ENCODE assay signal across 15 cellular contexts in genomic region chr1:205109269-205109668, GRCh38. TPM values are rescaled to one million over a fixed set of nuclear protein-coding genes. Genes with fewer than 3 reads are reported as not detected.
A peak's percentile ranks its signal among the peaks of the same experiment; 100 is the strongest.
DNase-seq lines count a peak whose midpoint lies in the region; ATAC-seq and TF ChIP-seq lines count a peak whose summit lies in the region.
"Had no signal": no experiment of that assay in that cellular context is flagged by ENCODE, and none has a peak within 500 bp of the region (broad histone marks: within the 10 kb centered on the region; RNA-seq: fewer than 3 reads in every experiment).

No MANE protein-coding gene starts in this region.

- peaks cover 5 to 6% of the 10 kb centered on the region in 2 donors for H3K4me1 Mint-ChIP-seq in natural killer cell
- H3K4me1 Mint-ChIP-seq in natural killer cell treated with Interleukin-12 subunit alpha and Interleukin-12 subunit beta and Interleukin-15 and Interleukin-18, amount 100 ng/mL, for 72 hours (ENCODE audit: low read depth in 2 of 2) = peaks cover 8 to 15% of the 10 kb centered on the region in 2 donors
- H3K4me1 Mint-ChIP-seq in activated T-helper 1 cell treated with anti-CD3 and anti-CD28 coated beads, Interleukin-12 subunit alpha, Interleukin-12 subunit beta, Interleukin-2, Interleukin-4 antibody, amounts not matched to agents 30 ng/mL and 10 ng/mL and 1 ng/mL, durations not matched to agents 14 hours and 24 hours and 36 hours (ENCODE audit: low read depth) = no peaks in the 10 kb centered on the region
- H3K4me1 Mint-ChIP-seq: CD14-positive monocyte had no signal

- no peak for TF ChIP-seq CTCF in natural killer cell (IDR thresholded peaks at IDR 0.05)

- H3K27ac Mint-ChIP-seq in natural killer cell = peak overlapping the region; percentile 21 to 27
- H3K27ac Mint-ChIP-seq in natural killer cell treated with Interleukin-12 subunit alpha and Interleukin-12 subunit beta and Interleukin-15 and Interleukin-18, amount 100 ng/mL, for 72 hours = peak overlapping the region in 1 of 2 donors; percentile 69
- H3K27ac Mint-ChIP-seq in activated T-helper 1 cell treated with anti-CD3 and anti-CD28 coated beads, Interleukin-12 subunit alpha, Interleukin-12 subunit beta, Interleukin-2, Interleukin-4 antibody, amounts not matched to agents 30 ng/mL and 10 ng/mL and 1 ng/mL, durations not matched to agents 14 hours and 24 hours and 36 hours = peak overlapping the region; percentile 21
- H3K27ac Mint-ChIP-seq: HFFc6 had no signal

- DNase-seq in natural killer cell = no peak
- no peak for DNase-seq in natural killer cell treated with Interleukin-12 subunit alpha and Interleukin-12 subunit beta and Interleukin-15 and Interleukin-18, amount 100 ng/mL, for 72 hours (ENCODE audit: low spot score)
- no peak for DNase-seq in activated T-helper 1 cell treated with anti-CD3 and anti-CD28 coated beads, Interleukin-12 subunit alpha, Interleukin-12 subunit beta, Interleukin-2, Interleukin-4 antibody, amounts not matched to agents 30 ng/mL and 10 ng/mL and 1 ng/mL, durations not matched to agents 14 hours and 24 hours and 36 hours (ENCODE audit: low spot score)
- peak; percentile 13 for DNase-seq in putamen (ENCODE audit: low spot score)
- DNase-seq in activated CD4-positive, alpha-beta T cell treated with anti-CD3 and anti-CD28 coated beads for 4 hours = no peak
- DNase-seq in stimulated activated CD4-positive, alpha-beta T cell treated with anti-CD3 and anti-CD28 coated beads, Interleukin-2, amount 100 ng/mL, for 24 hours = no peak
- no peak for DNase-seq in HEK293T (ENCODE audit: extremely low spot score)
- DNase-seq: DMS53, GF-D8, GOT3, HFFc6 had no signal

- H3K9me3 Mint-ChIP-seq in natural killer cell = no peaks in the 10 kb centered on the region
- H3K9me3 Mint-ChIP-seq in natural killer cell treated with Interleukin-12 subunit alpha and Interleukin-12 subunit beta and Interleukin-15 and Interleukin-18, amount 100 ng/mL, for 72 hours = no peaks in the 10 kb centered on the region
- H3K9me3 Mint-ChIP-seq in activated T-helper 1 cell treated with anti-CD3 and anti-CD28 coated beads, Interleukin-12 subunit alpha, Interleukin-12 subunit beta, Interleukin-2, Interleukin-4 antibody, amounts not matched to agents 30 ng/mL and 10 ng/mL and 1 ng/mL, durations not matched to agents 14 hours and 24 hours and 36 hours = no peaks in the 10 kb centered on the region
- H3K9me3 Mint-ChIP-seq: HFFc6 had no signal

- H3K36me3 Mint-ChIP-seq in natural killer cell = peaks cover 6% of the 10 kb centered on the region
- peaks cover 18% of the 10 kb centered on the region for H3K36me3 Mint-ChIP-seq in natural killer cell treated with Interleukin-12 subunit alpha and Interleukin-12 subunit beta and Interleukin-15 and Interleukin-18, amount 100 ng/mL, for 72 hours
- peaks cover 30% of the 10 kb centered on the region for H3K36me3 Mint-ChIP-seq in activated T-helper 1 cell treated with anti-CD3 and anti-CD28 coated beads, Interleukin-12 subunit alpha, Interleukin-12 subunit beta, Interleukin-2, Interleukin-4 antibody, amounts not matched to agents 30 ng/mL and 10 ng/mL and 1 ng/mL, durations not matched to agents 14 hours and 24 hours and 36 hours (ENCODE audit: low read depth)

- H3K27me3 Mint-ChIP-seq in natural killer cell (ENCODE audit: low read depth in 2 of 2) = no peaks in the 10 kb centered on the region
- H3K27me3 Mint-ChIP-seq in natural killer cell treated with Interleukin-12 subunit alpha and Interleukin-12 subunit beta and Interleukin-15 and Interleukin-18, amount 100 ng/mL, for 72 hours = no peaks in the 10 kb centered on the region
- no peaks in the 10 kb centered on the region for H3K27me3 Mint-ChIP-seq in activated T-helper 1 cell treated with anti-CD3 and anti-CD28 coated beads, Interleukin-12 subunit alpha, Interleukin-12 subunit beta, Interleukin-2, Interleukin-4 antibody, amounts not matched to agents 30 ng/mL and 10 ng/mL and 1 ng/mL, durations not matched to agents 14 hours and 24 hours and 36 hours (ENCODE audit: insufficient read depth)

- no peak overlapping the region for H3K4me3 Mint-ChIP-seq in natural killer cell
- H3K4me3 Mint-ChIP-seq in natural killer cell treated with Interleukin-12 subunit alpha and Interleukin-12 subunit beta and Interleukin-15 and Interleukin-18, amount 100 ng/mL, for 72 hours = no peak overlapping the region
- no peak overlapping the region for H3K4me3 Mint-ChIP-seq in activated T-helper 1 cell treated with anti-CD3 and anti-CD28 coated beads, Interleukin-12 subunit alpha, Interleukin-12 subunit beta, Interleukin-2, Interleukin-4 antibody, amounts not matched to agents 30 ng/mL and 10 ng/mL and 1 ng/mL, durations not matched to agents 14 hours and 24 hours and 36 hours
- H3K4me3 Mint-ChIP-seq: CD14-positive monocyte, HFFc6 had no signal

- intact Hi-C loops in natural killer cell (cut with micrococcal nuclease) = no loop called here
- intact Hi-C loops in activated T-helper 1 cell treated with anti-CD3 and anti-CD28 coated beads, Interleukin-12 subunit alpha, Interleukin-12 subunit beta, Interleukin-2, Interleukin-4 antibody, amounts not matched to agents 30 ng/mL and 10 ng/mL and 1 ng/mL, durations not matched to agents 14 hours and 24 hours and 36 hours (cut with micrococcal nuclease) = no loop called here

- peak overlapping the region; percentile 17 for H3K27ac ChIP-seq in temporal lobe (ENCODE audit: low read depth, low read length)
- H3K27ac ChIP-seq: A549, HL-60 had no signal

- POLR2A ChIA-PET in HEK293T (lab: Yijun Ruan, JAX) = interaction anchor here (2.5 kb wide), 1 partner anchor 13 kb away, joined by 13 read pairs; the partner anchor contains the start of gene RBBP5

- ATAC-seq in natural killer cell = no peak
- no peak for ATAC-seq in natural killer cell treated with Interleukin-12 subunit alpha and Interleukin-12 subunit beta and Interleukin-15 and Interleukin-18, amount 100 ng/mL, for 72 hours
- ATAC-seq: A549 had no signal

- CTCF ChIA-PET in HEK293T (lab: Yijun Ruan, JAX) = no interaction called here

TF ChIP-seq in HEK293T, 16 proteins besides CTCF, POLR2A, EP300 and RAD21:
- no peak for TF ChIP-seq ARNT (IDR thresholded peaks at IDR 0.05)
- TF ChIP-seq L3MBTL2 (conservative IDR thresholded peaks at IDR 0.05) = no peak
- no peak for TF ChIP-seq TARDBP (IDR thresholded peaks at IDR 0.05)
- no peak for TF ChIP-seq HDGF (IDR thresholded peaks at IDR 0.05; ENCODE audit: borderline replicate concordance)
- no peak for TF ChIP-seq FOXM1 (IDR thresholded peaks at IDR 0.05; ENCODE audit: borderline replicate concordance)
- TF ChIP-seq CTBP1 (IDR thresholded peaks at IDR 0.05; ENCODE audit: borderline replicate concordance) = no peak
- no peak for TF ChIP-seq BHLHE40 (IDR thresholded peaks at IDR 0.05; ENCODE audit: borderline replicate concordance)
- TF ChIP-seq FOXA1 (IDR thresholded peaks at IDR 0.05) = no peak

RNA-seq across cellular contexts. Expression of gene RBBP5, which starts 12.5 kb away (rescaled TPM):
- 10 to 100 TPM; 13.9 to 18.2 (median 17.8) TPM for total RNA-seq in natural killer cell
- 10 to 100 TPM; 23.8 to 24.7 TPM for total RNA-seq in natural killer cell treated with Interleukin-12 subunit alpha and Interleukin-12 subunit beta and Interleukin-15 and Interleukin-18, amount 100 ng/mL, for 72 hours
- total RNA-seq in activated T-helper 1 cell treated with anti-CD3 and anti-CD28 coated beads, Interleukin-12 subunit alpha, Interleukin-12 subunit beta, Interleukin-2, Interleukin-4 antibody, amounts not matched to agents 30 ng/mL and 10 ng/mL and 1 ng/mL, durations not matched to agents 14 hours and 24 hours and 36 hours = 21.5 and 24.7 TPM in 2 replicates
- total RNA-seq in temporal lobe = 19.7 TPM

RNA-seq across cellular contexts. Expression of gene TMEM81, which starts 25.0 kb away (rescaled TPM):
- total RNA-seq in natural killer cell = 1 to 10 TPM; 1.8 to 3.5 (median 2.5) TPM
- total RNA-seq in natural killer cell treated with Interleukin-12 subunit alpha and Interleukin-12 subunit beta and Interleukin-15 and Interleukin-18, amount 100 ng/mL, for 72 hours = 1 to 10 TPM; 3.0 to 7.2 TPM
- total RNA-seq in activated T-helper 1 cell treated with anti-CD3 and anti-CD28 coated beads, Interleukin-12 subunit alpha, Interleukin-12 subunit beta, Interleukin-2, Interleukin-4 antibody, amounts not matched to agents 30 ng/mL and 10 ng/mL and 1 ng/mL, durations not matched to agents 14 hours and 24 hours and 36 hours = 2.6 and 2.7 TPM in 2 replicates
- total RNA-seq in temporal lobe = 2.0 TPM
